ENCODE assay signal across 30 cellular contexts in genomic region chrX:127943570-127943969, GRCh38.
"Had no signal": no experiment of that assay in that cellular context is flagged by ENCODE, and none has a peak within 500 bp of the region (broad histone marks: within the 10 kb centered on the region; RNA-seq: fewer than 3 reads in every experiment).

No MANE protein-coding gene starts in this region.

- H3K9ac ChIP-seq: parathyroid adenoma had no signal

- H3K27me3 Mint-ChIP-seq: effector memory CD8-positive, alpha-beta T cell; progenitor cell of endocrine pancreas had no signal

- ATAC-seq: effector memory CD8-positive, alpha-beta T cell; heart right ventricle; left ventricle myocardium superior; lower lobe of right lung; natural killer cell; sciatic nerve had no signal

- H3K4me3 Mint-ChIP-seq: effector memory CD8-positive, alpha-beta T cell; immature natural killer cell; natural killer cell; neural crest cell had no signal

- H3K9me3 ChIP-seq: esophagus squamous epithelium, heart right ventricle, lower lobe of right lung, neutrophil, right atrium auricular region, stomach, thyroid gland, vagina had no signal

- H3K4me1 ChIP-seq: esophagus squamous epithelium, heart right ventricle, lower lobe of right lung, parathyroid adenoma, right atrium auricular region, stomach, vagina had no signal

- H3K36me3 Mint-ChIP-seq: immature natural killer cell, natural killer cell had no signal

- DNase-seq: effector memory CD8-positive, alpha-beta T cell; erythroblast; esophagus squamous epithelium; foreskin melanocyte; glutamatergic neuron; heart right ventricle; hippocampal formation; immature natural killer cell; islet precursor cell; kidney glomerular epithelial cell; left ventricle myocardium superior; lower lobe of right lung; natural killer cell; stimulated activated CD4-positive, alpha-beta T cell treated with anti-CD3 and anti-CD28 coated beads, Interleukin-12 subunit alpha, Interleukin-12 subunit beta, amount 100 ng/mL, for 4 hours; stimulated activated CD4-positive, alpha-beta T cell treated with anti-CD3 and anti-CD28 coated beads, Interleukin-1b, Interleukin-23, amount 100 ng/mL, for 48 hours; stimulated activated CD4-positive, alpha-beta T cell treated with anti-CD3 and anti-CD28 coated beads, Interleukin-4, amount 100 ng/mL, for 1 hour; stimulated activated CD8-positive, alpha-beta memory T cell treated with anti-CD3 and anti-CD28 coated beads, Interleukin-4, amount 100 ng/mL, for 48 hours; stimulated activated naive CD4-positive, alpha-beta T cell; stomach; thyroid gland; trophoblast cell had no signal

- H3K4me3 ChIP-seq: coronary artery, esophagus squamous epithelium, heart right ventricle, lower lobe of right lung, right atrium auricular region, smooth muscle cell, stomach, thyroid gland, vagina had no signal

- H3K9me3 Mint-ChIP-seq: neural crest cell had no signal

- H3K4me1 Mint-ChIP-seq: immature natural killer cell, natural killer cell had no signal

- H3K27me3 ChIP-seq: esophagus squamous epithelium, heart right ventricle, neutrophil, right atrium auricular region, stomach, thyroid gland, vagina had no signal

- H3K36me3 ChIP-seq: esophagus squamous epithelium, heart right ventricle, lower lobe of right lung, neutrophil, right atrium auricular region, stomach, thyroid gland, vagina had no signal

- H3K27ac Mint-ChIP-seq: effector memory CD8-positive, alpha-beta T cell; immature natural killer cell; natural killer cell; progenitor cell of endocrine pancreas had no signal
